Comparison of ENCODE assay signal across 24 cellular contexts in genomic region chr5:138635708-138636107, GRCh38.
A peak's percentile ranks its signal among the peaks of the same experiment; 100 is the strongest.
DNase-seq lines count a peak whose midpoint lies in the region; FAIRE-seq and TF ChIP-seq lines count a peak whose summit lies in the region.
"Had no signal": no experiment of that assay in that cellular context is flagged by ENCODE, and none has a peak within 500 bp of the region (broad histone marks: within the 10 kb centered on the region; RNA-seq: fewer than 3 reads in every experiment).

No MANE protein-coding gene starts in this region.

- H3K4me1 Mint-ChIP-seq in chondrocyte (ENCODE audit: low read depth) (peaks cover 6% of the 10 kb centered on the region), nephron progenitor cell (peaks cover 65% of the 10 kb centered on the region), type B pancreatic cell (ENCODE audit: unreplicated experiment) (peaks cover 37% of the 10 kb centered on the region)

- H3K27ac Mint-ChIP-seq in chondrocyte (ENCODE audit: unreplicated experiment), result no peak overlapping the region
- peak overlapping the region; percentile 95 for H3K27ac Mint-ChIP-seq in nephron progenitor cell
- H3K27ac Mint-ChIP-seq in type B pancreatic cell, result peak overlapping the region; percentile 23
- H3K27ac Mint-ChIP-seq: CD14-positive monocyte; CD8-positive, alpha-beta memory T cell had no signal

- TF ChIP-seq CTCF in chondrocyte (IDR thresholded peaks at IDR 0.05) (no peak), nephron progenitor cell (IDR thresholded peaks at IDR 0.05) (no peak), type B pancreatic cell (conservative IDR thresholded peaks at IDR 0.05) (no peak)

- H3K4me3 Mint-ChIP-seq in chondrocyte (ENCODE audit: unreplicated experiment), result no peak overlapping the region
- no peak overlapping the region for H3K4me3 Mint-ChIP-seq in nephron progenitor cell
- peak overlapping the region; percentile 66 for H3K4me3 Mint-ChIP-seq in type B pancreatic cell
- H3K4me3 Mint-ChIP-seq: CD14-positive monocyte; CD8-positive, alpha-beta memory T cell had no signal

- no peaks in the 10 kb centered on the region for H3K27me3 Mint-ChIP-seq in chondrocyte (ENCODE audit: low read depth)
- peaks cover 11% of the 10 kb centered on the region for H3K27me3 Mint-ChIP-seq in nephron progenitor cell (ENCODE audit: low read depth, poor library complexity)
- H3K27me3 Mint-ChIP-seq in type B pancreatic cell, result no peaks in the 10 kb centered on the region

- H3K9me3 Mint-ChIP-seq in chondrocyte (ENCODE audit: low read depth) (no peaks in the 10 kb centered on the region), nephron progenitor cell (no peaks in the 10 kb centered on the region), type B pancreatic cell (no peaks in the 10 kb centered on the region)

- H3K36me3 Mint-ChIP-seq in chondrocyte (ENCODE audit: low read depth) (no peaks in the 10 kb centered on the region), nephron progenitor cell (ENCODE audit: low read depth) (no peaks in the 10 kb centered on the region), type B pancreatic cell (no peaks in the 10 kb centered on the region)
- H3K36me3 Mint-ChIP-seq: CD14-positive monocyte; CD8-positive, alpha-beta memory T cell had no signal

- FAIRE-seq in HTR-8/SVneo (lab: Jason Lieb, UNC), result no peak
- FAIRE-seq: GM12891, H1 had no signal

- DNase-seq in activated effector memory CD4-positive, alpha-beta T cell treated with anti-CD3 and anti-CD28 coated beads, Interleukin-2, amount 50 U/mL, for 16 hours, result peak; percentile 13
- DNase-seq in activated effector memory CD4-positive, alpha-beta T cell treated with Interleukin-2 at 50 U/mL for 16 hours, result no peak
- DNase-seq in chondrocyte (ENCODE audit: low spot score) (peak; percentile 3), nephron progenitor cell (no peak), type B pancreatic cell (ENCODE audit: extremely low spot score, unreplicated experiment) (no peak), GDM1 (lab: John Stamatoyannopoulos, UW) (no peak), HTR-8/SVneo (ENCODE audit: insufficient read length, low spot score) (no peak)
- DNase-seq: BE2C; CD8-positive, alpha-beta memory T cell; DMS 273 treated with DMSO at 0.1 percent for 48 hours; EL; GF-D8; KG1; MG63; NCI-H1105 treated with DMSO at 0.1 percent for 48 hours; NCI-H1930; NCI-H446 treated with DMSO at 0.1 percent for 48 hours; NCI-H526; NCI-H82; NK-92 treated with Interleukin-12 subunit alpha and Interleukin-12 subunit beta, amount 100 ng/mL, for 24 hours; PC-9 had no signal

Comparison
In these comparisons a context has a peak if more than half of its experiments do, and no peak if none do; other contexts are left out.
1. DNase-seq: peak in activated effector memory CD4-positive, alpha-beta T cell treated with anti-CD3 and anti-CD28 coated beads, Interleukin-2, amount 50 U/mL, for 16 hours (single experiment) and chondrocyte (single experiment); none in activated effector memory CD4-positive, alpha-beta T cell treated with Interleukin-2 at 50 U/mL for 16 hours (single experiment), nephron progenitor cell (single experiment), type B pancreatic cell (single experiment), GDM1 (single experiment) and HTR-8/SVneo (single experiment).